Comparison of ENCODE assay signal across 8 cellular contexts in the genomic region with DNA sequence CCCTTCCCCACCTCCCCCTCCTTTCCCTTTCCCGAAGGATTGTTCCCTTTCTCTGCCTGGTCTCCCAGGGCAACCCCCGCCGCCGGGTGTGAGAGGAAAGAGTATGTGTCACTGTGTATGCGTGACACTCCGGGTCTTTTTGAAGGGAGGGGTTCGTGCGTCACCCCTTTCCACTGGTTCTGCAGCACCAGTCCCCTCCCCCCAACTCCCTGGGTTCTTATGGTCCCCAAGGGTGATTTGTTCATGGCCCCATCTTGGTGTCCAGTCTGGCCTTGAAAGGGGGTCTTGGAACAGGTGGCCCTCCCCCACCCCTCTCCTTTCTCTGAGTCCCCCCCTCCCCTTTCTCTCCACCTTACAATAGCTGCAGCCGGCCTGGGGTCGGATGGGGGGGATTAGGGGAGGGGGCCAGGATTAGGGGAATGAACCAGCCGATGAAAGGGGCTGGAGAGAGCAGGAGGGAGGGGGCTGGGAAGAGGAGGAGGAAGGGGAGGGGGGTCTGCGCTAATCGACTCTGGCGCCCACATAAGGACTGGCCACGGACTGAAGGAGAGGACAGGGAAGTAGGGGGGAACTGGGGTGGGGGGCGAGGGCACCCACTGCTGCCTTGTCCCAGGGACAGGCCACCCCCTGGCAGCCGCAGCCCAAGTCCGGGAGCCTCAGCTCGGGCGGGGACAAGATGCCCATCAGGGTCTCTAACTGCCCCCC. TPM values are rescaled to one million over a fixed set of nuclear protein-coding genes. Genes with fewer than 3 reads are reported as not detected.
A peak's percentile ranks its signal among the peaks of the same experiment; 100 is the strongest.
DNase-seq lines count a peak whose midpoint lies in the region; ATAC-seq and TF ChIP-seq lines count a peak whose summit lies in the region.

No MANE protein-coding gene starts in this region.

- no peak for DNase-seq in GM12864 (ENCODE audit: low read depth)
- peak; percentile 57 for DNase-seq in RWPE1 (ENCODE audit: low spot score)
- DNase-seq in fibroblast of villous mesenchyme (ENCODE audit: low read depth) = no peak
- DNase-seq in renal cortical epithelial cell (ENCODE audit: low read depth) = peak; percentile 53
- no peak for DNase-seq in NCI-H2107 (lab: John Stamatoyannopoulos, UW)
- DNase-seq in NCI-H226 = no peak
- DNase-seq in GF-D8 (lab: John Stamatoyannopoulos, UW) = no peak

- peak overlapping the region; percentile 95 for H3K27ac ChIP-seq in RWPE1

- no peak for ATAC-seq in activated CD4-positive, CD25-positive, alpha-beta regulatory T cell treated with anti-CD3 and anti-CD28 coated beads, Interleukin-2, amount 50 U/mL, for 24 hours

- POLR2A ChIA-PET in RWPE1 (lab: Yijun Ruan, JAX; ENCODE audit: low non-redundant PET) = no interaction called here

- peak overlapping the region; percentile 83 for H3K4me3 ChIP-seq in GM12864 (ENCODE audit: low read depth, low read length)
- peak overlapping the region; percentile 83 for H3K4me3 ChIP-seq in fibroblast of villous mesenchyme (ENCODE audit: low read depth, low read length)

- TF ChIP-seq CTCF in GM12864 (IDR thresholded peaks at IDR 0.05; ENCODE audit: low read depth, low read length, missing control alignments) (no peak), RWPE1 (conservative IDR thresholded peaks at IDR 0.05; ENCODE audit: low read depth) (no peak), fibroblast of villous mesenchyme (IDR thresholded peaks at IDR 0.05; ENCODE audit: insufficient read depth, low read depth, low read length) (no peak)

- CTCF ChIA-PET in RWPE1 (lab: Yijun Ruan, JAX) = interaction anchor here (1.3 kb wide), 1 partner anchor 9 kb away, joined by 7 read pairs; no protein-coding TSS in a partner anchor

RNA-seq across cellular contexts. Expression of gene RING1, which starts 1.3 kb away (rescaled TPM):
- total RNA-seq in fibroblast of villous mesenchyme = 27.2 and 43.8 TPM in 2 replicates
- 18.4 and 28.0 TPM in 2 replicates for total RNA-seq in renal cortical epithelial cell

RNA-seq across cellular contexts. Expression of gene HSD17B8, which starts 2.6 kb away (rescaled TPM):
- 4.2 and 4.7 TPM in 2 replicates for total RNA-seq in fibroblast of villous mesenchyme
- total RNA-seq in renal cortical epithelial cell = 11.2 and 26.0 TPM in 2 replicates

RNA-seq across cellular contexts. Expression of gene SLC39A7, which starts 6.3 kb away (rescaled TPM):
- total RNA-seq in fibroblast of villous mesenchyme (142 and 143 TPM in 2 replicates), renal cortical epithelial cell (108 and 119 TPM in 2 replicates)

RNA-seq across cellular contexts. Expression of gene RXRB, which starts 6.6 kb away (rescaled TPM):
- total RNA-seq in fibroblast of villous mesenchyme (16.8 and 22.5 TPM in 2 replicates), renal cortical epithelial cell (16.8 and 28.0 TPM in 2 replicates)

RNA-seq across cellular contexts. Expression of gene COL11A2, which starts 14.7 kb away (rescaled TPM):
- total RNA-seq in fibroblast of villous mesenchyme (under 0.01 and 0.32 TPM in 2 replicates), renal cortical epithelial cell (0.17 and 0.20 TPM in 2 replicates)

Comparison
In these comparisons a context has a peak if more than half of its experiments do, and no peak if none do; other contexts are left out.
1. DNase-seq: peak in RWPE1 (single experiment) and renal cortical epithelial cell (single experiment); none in GM12864 (single experiment), fibroblast of villous mesenchyme (single experiment), NCI-H2107 (single experiment), NCI-H226 (single experiment) and GF-D8 (single experiment).